In genomic region chr20:46696791-46697279, GRCh38 we compare ENCODE assay signal across 22 cellular contexts. TPM values are rescaled to one million over a fixed set of nuclear protein-coding genes. Genes with fewer than 3 reads are reported as not detected.
"Had no signal": no experiment of that assay in that cellular context is flagged by ENCODE, and none has a peak within 500 bp of the region (broad histone marks: within the 10 kb centered on the region; RNA-seq: fewer than 3 reads in every experiment).

No MANE protein-coding gene starts in this region.

- DNase-seq: activated CD4-positive, alpha-beta T cell treated with anti-CD3 and anti-CD28 coated beads, Interleukin-2, amount 50 U/mL, for 1 hour; activated CD8-positive, alpha-beta memory T cell treated with anti-CD3 and anti-CD28 coated beads, Interleukin-2, amount 50 U/mL, for 4 hours; activated naive CD4-positive, alpha-beta T cell treated with anti-CD3 and anti-CD28 coated beads for 36 hours; activated naive CD8-positive, alpha-beta T cell treated with anti-CD3 and anti-CD28 coated beads, Interleukin-2, amount 50 U/mL, for 24 hours; activated T-cell treated with anti-CD3 and anti-CD28 coated beads, Interleukin-2, amount 50 U/mL, for 4 hours; aorta; erythroblast; foreskin melanocyte; hypothalamus; islet precursor cell; lower lobe of right lung; occipital lobe; retina; stimulated activated naive CD8-positive, alpha-beta T cell treated with anti-CD3 and anti-CD28 coated beads, Interleukin-15, Interleukin-2, amounts not matched to agents 100 U/mL and 50 U/mL, for 24 hours; substantia nigra; T-helper 9 cell; tibial artery had no signal

- H3K4me3 ChIP-seq: coronary artery, lower lobe of right lung, tibial artery had no signal

- H3K36me3 ChIP-seq: lower lobe of right lung, tibial artery had no signal

- H3K9me3 ChIP-seq: lower lobe of right lung, tibial artery had no signal

- H3K27ac Mint-ChIP-seq: activated naive CD4-positive, alpha-beta T cell treated with anti-CD3 and anti-CD28 coated beads for 36 hours; activated naive CD8-positive, alpha-beta T cell treated with anti-CD3 and anti-CD28 coated beads, Interleukin-2, amount 50 U/mL, for 24 hours; natural killer cell treated with Interleukin-12 subunit alpha and Interleukin-12 subunit beta and Interleukin-15 and Interleukin-18, amount 100 ng/mL, for 72 hours had no signal

- H3K27ac ChIP-seq: coronary artery, lower lobe of right lung, tibial artery had no signal

- H3K9me3 Mint-ChIP-seq: activated naive CD4-positive, alpha-beta T cell treated with anti-CD3 and anti-CD28 coated beads for 36 hours; activated naive CD8-positive, alpha-beta T cell treated with anti-CD3 and anti-CD28 coated beads, Interleukin-2, amount 50 U/mL, for 24 hours; activated T-cell treated with anti-CD3 and anti-CD28 coated beads, Interleukin-2, amount 50 U/mL, for 4 hours; central memory CD8-positive, alpha-beta T cell; natural killer cell treated with Interleukin-12 subunit alpha and Interleukin-12 subunit beta and Interleukin-15 and Interleukin-18, amount 100 ng/mL, for 72 hours had no signal

- H3K4me1 ChIP-seq: lower lobe of right lung, tibial artery had no signal

- ATAC-seq: activated CD4-positive, CD25-positive, alpha-beta regulatory T cell treated with anti-CD3 and anti-CD28 coated beads, Interleukin-2, amount 50 U/mL, for 24 hours; activated naive CD8-positive, alpha-beta T cell treated with anti-CD3 and anti-CD28 coated beads, Interleukin-2, amount 50 U/mL, for 24 hours; activated T-cell treated with anti-CD3 and anti-CD28 coated beads, Interleukin-2, amount 50 U/mL, for 4 hours; left colon; lower lobe of right lung; natural killer cell treated with Interleukin-12 subunit alpha and Interleukin-12 subunit beta and Interleukin-15 and Interleukin-18, amount 100 ng/mL, for 72 hours; stimulated activated naive CD8-positive, alpha-beta T cell treated with anti-CD3 and anti-CD28 coated beads, Interleukin-15, Interleukin-2, amounts not matched to agents 100 U/mL and 50 U/mL, for 24 hours had no signal

RNA-seq across cellular contexts. Expression of gene SLC2A10, which starts 12.6 kb away (rescaled TPM):
- total RNA-seq: activated naive CD4-positive, alpha-beta T cell treated with anti-CD3 and anti-CD28 coated beads for 36 hours; activated T-cell treated with anti-CD3 and anti-CD28 coated beads, Interleukin-2, amount 50 U/mL, for 4 hours had no signal

RNA-seq across cellular contexts. Expression of gene SLC13A3, which starts 45.6 kb away (rescaled TPM):
- total RNA-seq: activated naive CD4-positive, alpha-beta T cell treated with anti-CD3 and anti-CD28 coated beads for 36 hours had no signal
